ENCODE assay signal across 1 cellular context in genomic region chr19:39406656-39407393, GRCh38.
TF ChIP-seq lines count a peak whose summit lies in the region.

A gene with protein sequence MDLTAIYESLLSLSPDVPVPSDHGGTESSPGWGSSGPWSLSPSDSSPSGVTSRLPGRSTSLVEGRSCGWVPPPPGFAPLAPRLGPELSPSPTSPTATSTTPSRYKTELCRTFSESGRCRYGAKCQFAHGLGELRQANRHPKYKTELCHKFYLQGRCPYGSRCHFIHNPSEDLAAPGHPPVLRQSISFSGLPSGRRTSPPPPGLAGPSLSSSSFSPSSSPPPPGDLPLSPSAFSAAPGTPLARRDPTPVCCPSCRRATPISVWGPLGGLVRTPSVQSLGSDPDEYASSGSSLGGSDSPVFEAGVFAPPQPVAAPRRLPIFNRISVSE (plus strand): TSS chr19:39406847. CDS start chr19:39406905, 58 bp downstream.

TF ChIP-seq in K562, 482 proteins besides CTCF, POLR2A, EP300 and RAD21 (continued from another document and continues in another):
- TF ChIP-seq CHD7 (IDR thresholded peaks at IDR 0.05; ENCODE audit: low read depth, low read length) = no peak
- peak in 1 of 2 experiments; percentile 83; a peak in 2 of 4 replicates for TF ChIP-seq SRF (CRISPR knock-in tag; IDR thresholded peaks at IDR 0.05)
- TF ChIP-seq ETV1 (tag; conservative IDR thresholded peaks at IDR 0.05; ENCODE audit: low read depth) = no peak
- TF ChIP-seq ATF7 (IDR thresholded peaks at IDR 0.05) = peak; percentile 40
- TF ChIP-seq MTF1 (CRISPR knock-in tag; IDR thresholded peaks at IDR 0.05; ENCODE audit: borderline replicate concordance) = no peak
- TF ChIP-seq, protein P1, sequence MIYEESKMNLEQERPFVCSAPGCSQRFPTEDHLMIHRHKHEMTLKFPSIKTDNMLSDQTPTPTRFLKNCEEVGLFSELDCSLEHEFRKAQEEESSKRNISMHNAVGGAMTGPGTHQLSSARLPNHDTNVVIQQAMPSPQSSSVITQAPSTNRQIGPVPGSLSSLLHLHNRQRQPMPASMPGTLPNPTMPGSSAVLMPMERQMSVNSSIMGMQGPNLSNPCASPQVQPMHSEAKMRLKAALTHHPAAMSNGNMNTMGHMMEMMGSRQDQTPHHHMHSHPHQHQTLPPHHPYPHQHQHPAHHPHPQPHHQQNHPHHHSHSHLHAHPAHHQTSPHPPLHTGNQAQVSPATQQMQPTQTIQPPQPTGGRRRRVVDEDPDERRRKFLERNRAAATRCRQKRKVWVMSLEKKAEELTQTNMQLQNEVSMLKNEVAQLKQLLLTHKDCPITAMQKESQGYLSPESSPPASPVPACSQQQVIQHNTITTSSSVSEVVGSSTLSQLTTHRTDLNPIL (CRISPR knock-in tag; IDR thresholded peaks at IDR 0.05) = no peak; the same call in 1 of the 2 replicates
- TF ChIP-seq BACH1 (tag; IDR thresholded peaks at IDR 0.05) = no peak
- TF ChIP-seq DDX20 (tag; IDR thresholded peaks at IDR 0.05; ENCODE audit: low read depth) = no peak
- no peak for TF ChIP-seq ZNF699 (CRISPR knock-in tag; IDR thresholded peaks at IDR 0.05; ENCODE audit: insufficient replicate concordance)
- no peak for TF ChIP-seq ZNF316 (IDR thresholded peaks at IDR 0.05)
- no peak for TF ChIP-seq MTA2 (IDR thresholded peaks at IDR 0.05; ENCODE audit: low read depth)
- no peak for TF ChIP-seq MCM5 (IDR thresholded peaks at IDR 0.05; ENCODE audit: low read depth)
- no peak for TF ChIP-seq SRSF3 (IDR thresholded peaks at IDR 0.05; ENCODE audit: insufficient read depth, low read length)
- TF ChIP-seq, protein P2, sequence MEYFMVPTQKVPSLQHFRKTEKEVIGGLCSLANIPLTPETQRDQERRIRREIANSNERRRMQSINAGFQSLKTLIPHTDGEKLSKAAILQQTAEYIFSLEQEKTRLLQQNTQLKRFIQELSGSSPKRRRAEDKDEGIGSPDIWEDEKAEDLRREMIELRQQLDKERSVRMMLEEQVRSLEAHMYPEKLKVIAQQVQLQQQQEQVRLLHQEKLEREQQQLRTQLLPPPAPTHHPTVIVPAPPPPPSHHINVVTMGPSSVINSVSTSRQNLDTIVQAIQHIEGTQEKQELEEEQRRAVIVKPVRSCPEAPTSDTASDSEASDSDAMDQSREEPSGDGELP (CRISPR knock-in tag; IDR thresholded peaks at IDR 0.05; ENCODE audit: borderline replicate concordance) = peak; percentile 61
- TF ChIP-seq TCFL5 (CRISPR knock-in tag; conservative IDR thresholded peaks at IDR 0.05) = no peak
- no peak for TF ChIP-seq ZBTB17 (CRISPR knock-in tag; IDR thresholded peaks at IDR 0.05)
- no peak for TF ChIP-seq CC2D1A (IDR thresholded peaks at IDR 0.05)
- no peak for TF ChIP-seq ZNF174 (CRISPR knock-in tag; IDR thresholded peaks at IDR 0.05)
- TF ChIP-seq, protein P3, sequence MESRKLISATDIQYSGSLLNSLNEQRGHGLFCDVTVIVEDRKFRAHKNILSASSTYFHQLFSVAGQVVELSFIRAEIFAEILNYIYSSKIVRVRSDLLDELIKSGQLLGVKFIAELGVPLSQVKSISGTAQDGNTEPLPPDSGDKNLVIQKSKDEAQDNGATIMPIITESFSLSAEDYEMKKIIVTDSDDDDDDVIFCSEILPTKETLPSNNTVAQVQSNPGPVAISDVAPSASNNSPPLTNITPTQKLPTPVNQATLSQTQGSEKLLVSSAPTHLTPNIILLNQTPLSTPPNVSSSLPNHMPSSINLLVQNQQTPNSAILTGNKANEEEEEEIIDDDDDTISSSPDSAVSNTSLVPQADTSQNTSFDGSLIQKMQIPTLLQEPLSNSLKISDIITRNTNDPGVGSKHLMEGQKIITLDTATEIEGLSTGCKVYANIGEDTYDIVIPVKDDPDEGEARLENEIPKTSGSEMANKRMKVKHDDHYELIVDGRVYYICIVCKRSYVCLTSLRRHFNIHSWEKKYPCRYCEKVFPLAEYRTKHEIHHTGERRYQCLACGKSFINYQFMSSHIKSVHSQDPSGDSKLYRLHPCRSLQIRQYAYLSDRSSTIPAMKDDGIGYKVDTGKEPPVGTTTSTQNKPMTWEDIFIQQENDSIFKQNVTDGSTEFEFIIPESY (CRISPR knock-in tag; IDR thresholded peaks at IDR 0.05) = no peak; the same call in 1 of the 2 replicates
- peak; percentile 21 for TF ChIP-seq CXXC5 (CRISPR knock-in tag; IDR thresholded peaks at IDR 0.05)
- TF ChIP-seq FOXO4 (CRISPR knock-in tag; IDR thresholded peaks at IDR 0.05) = no peak
- no peak for TF ChIP-seq FOXK2 (conservative IDR thresholded peaks at IDR 0.05 in 1 of 2, IDR thresholded peaks at IDR 0.05 in 1 of 2; ENCODE audit: low read depth in 2 of 2)
- 0 out of 2 replicates have a peak, but pooled peaks have one; percentile 38 for TF ChIP-seq SMARCA4 (IDR thresholded peaks at IDR 0.05)
- no peak for TF ChIP-seq SFPQ (IDR thresholded peaks at IDR 0.05; ENCODE audit: low read depth, low read length)
- TF ChIP-seq ZNF644 (tag; IDR thresholded peaks at IDR 0.05; ENCODE audit: low read depth) = no peak
- TF ChIP-seq PREB (CRISPR knock-in tag; IDR thresholded peaks at IDR 0.05) = peak; percentile 55; the same call in 1 of the 2 replicates
- TF ChIP-seq FOXJ3 (CRISPR knock-in tag; IDR thresholded peaks at IDR 0.05) = no peak
- no peak for TF ChIP-seq SMAD2 (IDR thresholded peaks at IDR 0.05; ENCODE audit: low read depth, low read length)
- TF ChIP-seq BRD4 (IDR thresholded peaks at IDR 0.05) = no peak
- peak; percentile 98 for TF ChIP-seq POLR2B (IDR thresholded peaks at IDR 0.05; ENCODE audit: low read depth, partially characterized antibody)
- TF ChIP-seq ZBTB49 (CRISPR knock-in tag; IDR thresholded peaks at IDR 0.05; ENCODE audit: borderline replicate concordance) = no peak
